10 cellular contexts compared by ENCODE assay signal in genomic region chrX:71637253-71637618, GRCh38. TPM values are rescaled to one million over a fixed set of nuclear protein-coding genes. Genes with fewer than 3 reads are reported as not detected.
DNase-seq lines count a peak whose midpoint lies in the region; ATAC-seq and TF ChIP-seq lines count a peak whose summit lies in the region.
"Had no signal": no experiment of that assay in that cellular context is flagged by ENCODE, and none has a peak within 500 bp of the region (broad histone marks: within the 10 kb centered on the region; RNA-seq: fewer than 3 reads in every experiment).

No MANE protein-coding gene starts in this region.

- no peak for TF ChIP-seq EP300 in gastroesophageal sphincter (IDR thresholded peaks at IDR 0.05)

- TF ChIP-seq CTCF in natural killer cell (IDR thresholded peaks at IDR 0.05) (no peak), Panc1 (IDR thresholded peaks at IDR 0.05) (no peak), gastroesophageal sphincter (IDR thresholded peaks at IDR 0.05) (no peak), glutamatergic neuron (IDR thresholded peaks at IDR 0.05; ENCODE audit: partially characterized antibody, unreplicated experiment) (no peak)

- H3K27ac ChIP-seq in Panc1 (ENCODE audit: low read length) (no peak overlapping the region), gastroesophageal sphincter (peak overlapping the region in 3 of 4 donors; percentile 36 to 59 (median 46))

- peak overlapping the region; percentile 69 for H3K4me3 Mint-ChIP-seq in natural killer cell treated with Interleukin-12 subunit alpha and Interleukin-12 subunit beta and Interleukin-15 and Interleukin-18, amount 100 ng/mL, for 72 hours
- H3K4me3 Mint-ChIP-seq in natural killer cell (no peak overlapping the region), glutamatergic neuron (ENCODE audit: unreplicated experiment) (no peak overlapping the region)

- no peaks in the 10 kb centered on the region for H3K27me3 ChIP-seq in Panc1 (ENCODE audit: control insufficient read depth, insufficient read depth, low read length)
- no peaks in the 10 kb centered on the region for H3K27me3 ChIP-seq in gastroesophageal sphincter

- H3K4me1 Mint-ChIP-seq in natural killer cell treated with Interleukin-12 subunit alpha and Interleukin-12 subunit beta and Interleukin-15 and Interleukin-18, amount 100 ng/mL, for 72 hours (ENCODE audit: low read depth in 2 of 2) = no peaks in the 10 kb centered on the region
- H3K4me1 Mint-ChIP-seq in natural killer cell = no peaks in the 10 kb centered on the region
- peaks cover 8% of the 10 kb centered on the region for H3K4me1 Mint-ChIP-seq in glutamatergic neuron (ENCODE audit: low read depth, unreplicated experiment)

- H3K27me3 Mint-ChIP-seq in natural killer cell treated with Interleukin-12 subunit alpha and Interleukin-12 subunit beta and Interleukin-15 and Interleukin-18, amount 100 ng/mL, for 72 hours = peaks cover 0 to 9% of the 10 kb centered on the region in 2 donors
- H3K27me3 Mint-ChIP-seq in natural killer cell (ENCODE audit: low read depth in 2 of 2) = no peaks in the 10 kb centered on the region
- H3K27me3 Mint-ChIP-seq in glutamatergic neuron (ENCODE audit: unreplicated experiment) = no peaks in the 10 kb centered on the region

- H3K36me3 Mint-ChIP-seq in natural killer cell treated with Interleukin-12 subunit alpha and Interleukin-12 subunit beta and Interleukin-15 and Interleukin-18, amount 100 ng/mL, for 72 hours = no peaks in the 10 kb centered on the region
- no peaks in the 10 kb centered on the region for H3K36me3 Mint-ChIP-seq in natural killer cell
- H3K36me3 Mint-ChIP-seq in glutamatergic neuron (ENCODE audit: unreplicated experiment) = no peaks in the 10 kb centered on the region

- CTCF ChIA-PET in Panc1 (lab: Charles Lee) = no interaction called here

- TF ChIP-seq POLR2A in gastroesophageal sphincter (IDR thresholded peaks at IDR 0.05) = no peak

- no TSS peak for BruUV-seq in Panc1 (replicated peaks; lab: Mats Ljungman, UMichigan)

- intact Hi-C loops in natural killer cell (cut with micrococcal nuclease) (no loop called here), Panc1 (cut with micrococcal nuclease; ENCODE audit: unreplicated experiment) (no loop called here)

- H3K9me3 Mint-ChIP-seq in natural killer cell treated with Interleukin-12 subunit alpha and Interleukin-12 subunit beta and Interleukin-15 and Interleukin-18, amount 100 ng/mL, for 72 hours = no peaks in the 10 kb centered on the region
- H3K9me3 Mint-ChIP-seq in natural killer cell = no peaks in the 10 kb centered on the region
- no peaks in the 10 kb centered on the region for H3K9me3 Mint-ChIP-seq in glutamatergic neuron (ENCODE audit: unreplicated experiment)

- POLR2A ChIA-PET in Panc1 (lab: Charles Lee) = no interaction called here

- H3K4me3 ChIP-seq in Panc1 (ENCODE audit: low read depth in 2 of 2, low read length in 2 of 2) = no peak overlapping the region
- no peak overlapping the region for H3K4me3 ChIP-seq in gastroesophageal sphincter
- H3K4me3 ChIP-seq: thoracic aorta had no signal

- H3K4me1 ChIP-seq in Panc1 (ENCODE audit: control insufficient read depth, insufficient read depth, low read length) (no peaks in the 10 kb centered on the region), gastroesophageal sphincter (peaks cover 0 to 16% (median 0%) of the 10 kb centered on the region in 3 donors)

- H3K27ac Mint-ChIP-seq in natural killer cell treated with Interleukin-12 subunit alpha and Interleukin-12 subunit beta and Interleukin-15 and Interleukin-18, amount 100 ng/mL, for 72 hours = no peak overlapping the region
- no peak overlapping the region for H3K27ac Mint-ChIP-seq in natural killer cell
- no peak overlapping the region for H3K27ac Mint-ChIP-seq in glutamatergic neuron (ENCODE audit: unreplicated experiment)

- WGBS in gastroesophageal sphincter (ENCODE audit: low coverage in 1 of 2), 2 donors = 70 to 83% methylated on average over 2 of the region's 3 CpGs

- H3K9me3 ChIP-seq in Panc1 (ENCODE audit: control insufficient read depth, insufficient read depth, low read depth, low read length) = no peaks in the 10 kb centered on the region
- H3K9me3 ChIP-seq in gastroesophageal sphincter = no peaks in the 10 kb centered on the region
- H3K9me3 ChIP-seq: thoracic aorta had no signal

- H3K36me3 ChIP-seq in Panc1 (ENCODE audit: control insufficient read depth, insufficient read depth, low read length) = no peaks in the 10 kb centered on the region
- H3K36me3 ChIP-seq in gastroesophageal sphincter = no peaks in the 10 kb centered on the region
- H3K36me3 ChIP-seq: thoracic aorta had no signal

- in situ Hi-C loops in Panc1 (cut with HindIII; ENCODE audit: low pct_unique_long_range_greater_than_20kb, low sequenced_read_pairs) = no loop called here

- ATAC-seq in natural killer cell treated with Interleukin-12 subunit alpha and Interleukin-12 subunit beta and Interleukin-15 and Interleukin-18, amount 100 ng/mL, for 72 hours = peak in 1 of 2 donors; percentile 62
- ATAC-seq in natural killer cell = no peak
- peak; percentile 56; the same call in 1 of the 2 replicates for ATAC-seq in Panc1
- ATAC-seq in gastroesophageal sphincter = peak; percentile 34
- ATAC-seq in HG02884 (IDR thresholded peaks at IDR 0.05; ENCODE audit: unreplicated experiment) = no peak

- DNase-seq in natural killer cell treated with Interleukin-12 subunit alpha and Interleukin-12 subunit beta and Interleukin-15 and Interleukin-18, amount 100 ng/mL, for 72 hours (ENCODE audit: low spot score) = no peak
- DNase-seq in natural killer cell (no peak), Panc1 (ENCODE audit: low read depth, low spot score) (no peak), glutamatergic neuron (no peak), NCI-H226 (no peak), cerebellar cortex (ENCODE audit: low spot score) (no peak)
- DNase-seq: activated CD4-positive, CD25-positive, alpha-beta regulatory T cell had no signal

RNA-seq across cellular contexts. Expression of gene CXCR3, which starts 18.9 kb away (rescaled TPM):
- total RNA-seq in natural killer cell treated with Interleukin-12 subunit alpha and Interleukin-12 subunit beta and Interleukin-15 and Interleukin-18, amount 100 ng/mL, for 72 hours = 10 to 100 TPM in 1 of 2 donors, 1 to 10 TPM in 1; 2.7 to 14.8 TPM
- total RNA-seq in natural killer cell (10 to 100 TPM in 2 of 3 donors, 1 to 10 TPM in 1; 8.7 to 15.9 (median 13.7) TPM), Panc1 (2021; ENCODE audit: unreplicated experiment) (not detected), gastroesophageal sphincter (under 1 TPM in 1 of 4 donors, not detected in 3; 0.54 TPM), glutamatergic neuron (ENCODE audit: unreplicated experiment) (not detected)
- not detected for polyA plus RNA-seq in Panc1 (2012; ENCODE audit: insufficient read length)

RNA-seq across cellular contexts. Expression of gene GCNA, which starts 59.0 kb away (rescaled TPM):
- 1 to 10 TPM; 5.5 to 6.1 TPM for total RNA-seq in natural killer cell treated with Interleukin-12 subunit alpha and Interleukin-12 subunit beta and Interleukin-15 and Interleukin-18, amount 100 ng/mL, for 72 hours
- total RNA-seq in natural killer cell = 1 to 10 TPM; 3.6 to 4.5 (median 3.7) TPM
- total RNA-seq in Panc1 (2021; ENCODE audit: unreplicated experiment) = 4.0 TPM
- 3.0 TPM for polyA plus RNA-seq in Panc1 (2012; ENCODE audit: insufficient read length)
- 1 to 10 TPM in 3 of 4 donors, under 1 TPM in 1; 0.89 to 2.6 (median 1.6) TPM for total RNA-seq in gastroesophageal sphincter
- total RNA-seq in glutamatergic neuron (ENCODE audit: unreplicated experiment) = 2.5 TPM

Comparison
In these comparisons a context has a peak if more than half of its experiments do, and no peak if none do; other contexts are left out.
1. ATAC-seq: peak in Panc1 (single experiment) and gastroesophageal sphincter (single experiment); none in natural killer cell (0 of 3) and HG02884 (single experiment).